Comparison of ENCODE assay signal across 8 cellular contexts in genomic region chr5:60382761-60383160, GRCh38.
DNase-seq lines count a peak whose midpoint lies in the region; ATAC-seq and TF ChIP-seq lines count a peak whose summit lies in the region.

No MANE protein-coding gene starts in this region.

- DNase-seq in AG04450 (ENCODE audit: low read depth, low spot score) (no peak), NCI-H446 (lab: John Stamatoyannopoulos, UW) (peak; percentile 37 to 61), epidermal melanocyte (ENCODE audit: insufficient read length, low spot score) (peak; percentile 36), smooth muscle cell of the brain vasculature (ENCODE audit: low read depth, low spot score) (peak; percentile 10), vagina (ENCODE audit: extremely low spot score in 2 of 2) (no peak)

- no peak overlapping the region for H3K4me3 ChIP-seq in AG04450 (ENCODE audit: low read depth, low read length)
- no peak overlapping the region for H3K4me3 ChIP-seq in vagina

- H3K4me1 ChIP-seq in vagina, result no peaks in the 10 kb centered on the region

- no peaks in the 10 kb centered on the region for H3K9me3 ChIP-seq in AG04450 (ENCODE audit: control insufficient read depth, insufficient read depth, low read length)
- H3K9me3 ChIP-seq in vagina, result no peaks in the 10 kb centered on the region

- no peaks in the 10 kb centered on the region for H3K36me3 ChIP-seq in vagina

- peak; percentile 65 for ATAC-seq in GM18505 (IDR thresholded peaks at IDR 0.05; ENCODE audit: unreplicated experiment)
- no peak for ATAC-seq in HG02840 (IDR thresholded peaks at IDR 0.05; ENCODE audit: low FRiP score, unreplicated experiment)
- no peak for ATAC-seq in HG03521 (IDR thresholded peaks at IDR 0.05; ENCODE audit: unreplicated experiment)

- POLR2A ChIA-PET in AG04450 (lab: Yijun Ruan, JAX), result no interaction called here

- intact Hi-C loops in vagina (cut with DNase I), result loop anchor here (10.0 kb wide), 1 partner anchor 568 kb away; no protein-coding TSS in a partner anchor

- no peak overlapping the region for H3K27ac ChIP-seq in AG04450 (ENCODE audit: low read depth, low read length)
- H3K27ac ChIP-seq in vagina, result no peak overlapping the region

- H3K27me3 ChIP-seq in AG04450 (ENCODE audit: control insufficient read depth, insufficient read depth, low read length) (no peaks in the 10 kb centered on the region), vagina (no peaks in the 10 kb centered on the region)

- TF ChIP-seq CTCF in AG04450 (IDR thresholded peaks at IDR 0.05; ENCODE audit: low read depth, low read length) (peak; percentile 28), vagina (IDR thresholded peaks at IDR 0.05) (no peak)

- TF ChIP-seq POLR2A in GM18505 (IDR thresholded peaks at IDR 0.05; ENCODE audit: borderline replicate concordance, extremely low read depth, insufficient read depth, insufficient read length) (no peak), vagina (IDR thresholded peaks at IDR 0.05) (no peak)

- CTCF ChIA-PET in AG04450 (lab: Charles Lee), result interaction anchor here (2.6 kb wide), 1 partner anchor 573 kb away, joined by 12 read pairs; no protein-coding TSS in a partner anchor

Comparison
In these comparisons a context has a peak if more than half of its experiments do, and no peak if none do; other contexts are left out.
1. DNase-seq: peak in NCI-H446 (2 of 2), epidermal melanocyte (single experiment) and smooth muscle cell of the brain vasculature (single experiment); none in AG04450 (single experiment) and vagina (0 of 2).